ENCODE assay signal across 11 cellular contexts in genomic region chr5:155260798-155261197, GRCh38.
A peak's percentile ranks its signal among the peaks of the same experiment; 100 is the strongest.
DNase-seq lines count a peak whose midpoint lies in the region; ATAC-seq, FAIRE-seq and TF ChIP-seq lines count a peak whose summit lies in the region.
"Had no signal": no experiment of that assay in that cellular context is flagged by ENCODE, and none has a peak within 500 bp of the region (broad histone marks: within the 10 kb centered on the region; RNA-seq: fewer than 3 reads in every experiment).

No MANE protein-coding gene starts in this region.

- ATAC-seq in Right ventricle myocardium inferior (peak; percentile 36), GM12878 (peak; percentile 65)

- WGBS in GM12878 (ENCODE audit: insufficient coverage, insufficient replicate concordance, low lambda C conversion rate, missing lambda C conversion rate), result 9% methylated on average over 3 of the region's 3 CpGs
- 65% methylated on average over 3 of the region's 3 CpGs for WGBS in smooth muscle cell (ENCODE audit: low lambda C conversion rate)

- H2AFZ ChIP-seq in GM12878 (ENCODE audit: control insufficient read depth, low read depth, low read length) (no peak overlapping the region), smooth muscle cell (ENCODE audit: low read depth) (no peak overlapping the region)

- H3K9me3 ChIP-seq in GM12878 (replicated peaks; ENCODE audit: control insufficient read depth, insufficient read depth, low read length) (no peaks in the 10 kb centered on the region), smooth muscle cell (replicated peaks; ENCODE audit: low read depth) (no peaks in the 10 kb centered on the region)

- TF ChIP-seq EP300 in GM12878 (IDR thresholded peaks at IDR 0.05; ENCODE audit: borderline replicate concordance in 1 of 2, control insufficient read depth in 1 of 2, low read depth in 2 of 2, low read length in 2 of 2), result no peak

- H3K27ac ChIP-seq in GM12878 (ENCODE audit: control insufficient read depth, insufficient read depth), result no peak overlapping the region
- H3K27ac ChIP-seq in smooth muscle cell (ENCODE audit: low read depth), result no peak overlapping the region

- H3K4me1 ChIP-seq in GM12878 (ENCODE audit: control insufficient read depth, insufficient read depth, low read length) (no peaks in the 10 kb centered on the region), smooth muscle cell (ENCODE audit: low read depth) (no peaks in the 10 kb centered on the region)

- no peak overlapping the region for H3K9ac ChIP-seq in GM12878 (ENCODE audit: control insufficient read depth, insufficient read depth, low read length)
- no peak overlapping the region for H3K9ac ChIP-seq in smooth muscle cell (ENCODE audit: low read depth)

- peak in 2 of 3 experiments; percentile 8 to 14; a peak in 3 of 6 replicates for TF ChIP-seq CTCF in GM12878 (IDR thresholded peaks at IDR 0.05 in 2 of 3, conservative IDR thresholded peaks at IDR 0.05 in 1 of 3; ENCODE audit: control insufficient read depth in 2 of 3, extremely low read depth in 1 of 3, insufficient read depth in 1 of 3, low read depth in 3 of 3, low read length in 3 of 3)
- TF ChIP-seq CTCF in smooth muscle cell (IDR thresholded peaks at IDR 0.05; ENCODE audit: borderline replicate concordance, insufficient read depth, poor library complexity, severe bottlenecking), result peak; percentile 22

- POLR2A ChIA-PET in GM12878 (lab: Charles Lee), result no interaction called here

- RAD21 ChIA-PET in GM12878 (lab: Charles Lee; ENCODE audit: unreplicated experiment), result no interaction called here

- FAIRE-seq in GM12878 (lab: Jason Lieb, UNC), result no peak
- FAIRE-seq: colon had no signal

- H3K79me2 ChIP-seq in GM12878 (ENCODE audit: control insufficient read depth, insufficient read depth, low read length) (no peaks in the 10 kb centered on the region), smooth muscle cell (ENCODE audit: low read depth) (no peaks in the 10 kb centered on the region)

- no peak for TF ChIP-seq POLR2A in GM12878 (IDR thresholded peaks at IDR 0.05; ENCODE audit: low read depth, low read length)

- no peak overlapping the region for H3K4me2 ChIP-seq in GM12878 (ENCODE audit: control insufficient read depth, insufficient read depth)
- H3K4me2 ChIP-seq in smooth muscle cell, result no peak overlapping the region

- CTCF ChIA-PET in GM12878 (lab: Yijun Ruan, JAX), result interaction anchor here (1.1 to 1.6 kb wide), 2 partner anchors 121 to 153 kb away, joined by 3 to 5 read pairs; no protein-coding TSS in a partner anchor

- intact Hi-C loops in Right ventricle myocardium inferior (cut with DNase I), result no loop called here
- intact Hi-C loops in cardiac septum (cut with DNase I), result no loop called here
- intact Hi-C loops in GM12878 (cut with micrococcal nuclease; ENCODE audit: unreplicated experiment), result no loop called here

- H3K27me3 ChIP-seq in GM12878 (replicated peaks in 1 of 2; ENCODE audit: control insufficient read depth in 2 of 2, insufficient read depth in 2 of 2, low read length in 1 of 2), result no peaks in the 10 kb centered on the region
- H3K27me3 ChIP-seq in smooth muscle cell (ENCODE audit: low read depth), result peaks cover 15% of the 10 kb centered on the region

- in situ Hi-C loops in GM12878 (cut with MboI), result no loop called here

- no peaks in the 10 kb centered on the region for H3F3A ChIP-seq in smooth muscle cell (ENCODE audit: low read depth)

- peak; percentile 37; the same call in 1 of the 2 replicates for TF ChIP-seq RAD21 in GM12878 (IDR thresholded peaks at IDR 0.05; ENCODE audit: insufficient read depth, low read depth, low read length)

- H3K36me3 ChIP-seq in GM12878 (ENCODE audit: control insufficient read depth in 2 of 2, insufficient read depth in 2 of 2, low read length in 1 of 2), result no peaks in the 10 kb centered on the region
- no peaks in the 10 kb centered on the region for H3K36me3 ChIP-seq in smooth muscle cell (ENCODE audit: low read depth)

- SMC1A ChIA-PET in GM12878 (lab: Charles Lee; ENCODE audit: uncharacterized antibody, unreplicated experiment), result no interaction called here

- no TSS peak for BruUV-seq in GM12878 (replicated peaks; lab: Mats Ljungman, UMichigan)

- H3K4me3 ChIP-seq in GM12878, result no peak overlapping the region
- H3K4me3 ChIP-seq in smooth muscle cell, result no peak overlapping the region

- H4K20me1 ChIP-seq in GM12878 (ENCODE audit: control insufficient read depth, insufficient read depth) (no peaks in the 10 kb centered on the region), smooth muscle cell (ENCODE audit: low read depth) (no peaks in the 10 kb centered on the region)

- DNase-seq in Right ventricle myocardium inferior (ENCODE audit: missing footprints) (no peak), cardiac septum (ENCODE audit: low spot score) (no peak), NCI-H146 treated with DMSO at 0.1 percent for 48 hours (lab: John Stamatoyannopoulos, UW; ENCODE audit: unreplicated experiment) (peak; percentile 16), GM12878 (ENCODE audit: low read depth, low spot score) (no peak), smooth muscle cell (lab: John Stamatoyannopoulos, UW; ENCODE audit: unreplicated experiment) (no peak), SHP77 treated with DMSO at 0.1 percent for 48 hours (lab: John Stamatoyannopoulos, UW) (no peak), cortex of kidney (lab: John Stamatoyannopoulos, UW) (no peak)
- DNase-seq in stimulated activated CD4-positive, alpha-beta T cell treated with anti-CD3 and anti-CD28 coated beads, Interleukin-4, amount 100 ng/mL, for 4 hours, result no peak
- DNase-seq: naive B cell, T-helper 9 cell had no signal

TF ChIP-seq in GM12878, 131 proteins besides CTCF, POLR2A, EP300 and RAD21:
- TF ChIP-seq HDAC2 (IDR thresholded peaks at IDR 0.05) (no peak), SMC3 (IDR thresholded peaks at IDR 0.05; ENCODE audit: borderline replicate concordance, low read length) (peak; percentile 6; the same call in 1 of the 2 replicates)
TF ChIP-seq in GM12878: peak in this region for 1.
